Comparison of ENCODE assay signal across 20 cellular contexts in the genomic region with DNA sequence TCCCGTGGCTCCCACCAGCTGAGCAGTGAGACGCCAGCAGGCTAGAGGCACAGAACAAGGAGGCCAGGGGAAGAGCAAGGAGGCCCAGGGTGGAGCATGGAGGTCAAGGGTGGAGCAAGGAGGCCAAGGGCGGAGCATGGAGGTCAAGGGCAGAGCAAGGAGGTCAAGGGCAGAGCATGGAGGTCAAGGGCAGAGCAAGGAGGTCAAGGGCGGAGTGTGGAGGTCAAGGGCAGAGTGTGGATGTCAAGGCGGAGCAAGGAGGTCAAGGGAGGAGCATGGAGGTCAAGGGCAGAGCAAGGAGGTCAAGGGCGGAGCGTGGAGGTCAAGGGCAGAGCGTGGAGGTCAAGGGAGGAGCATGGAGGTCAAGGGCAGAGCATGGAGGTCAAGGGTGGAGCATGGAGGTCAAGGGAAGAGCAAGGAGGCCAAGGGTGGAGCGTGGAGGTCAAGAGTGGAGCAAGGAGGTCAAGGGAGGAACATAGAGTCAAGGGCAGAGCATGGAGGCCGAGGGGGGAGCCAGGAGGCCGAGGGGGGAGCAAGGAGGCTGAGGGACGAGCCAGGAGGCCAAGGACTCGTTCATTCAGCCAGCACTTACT. TPM values are rescaled to one million over a fixed set of nuclear protein-coding genes. Genes with fewer than 3 reads are reported as not detected.
"Had no signal": no experiment of that assay in that cellular context is flagged by ENCODE, and none has a peak within 500 bp of the region (broad histone marks: within the 10 kb centered on the region; RNA-seq: fewer than 3 reads in every experiment).

No MANE protein-coding gene starts in this region.

- H3K27me3 ChIP-seq: ascending aorta, suprapubic skin, transverse colon, uterus had no signal

- ATAC-seq: activated CD8-positive, alpha-beta T cell treated with anti-CD3 and anti-CD28 coated beads, Interleukin-2, amount 10 ng/mL, durations not matched to agents 7 days and 5 days; esophagus mucosa; lower lobe of right lung; natural killer cell treated with Interleukin-12 subunit alpha and Interleukin-12 subunit beta and Interleukin-15 and Interleukin-18, amount 100 ng/mL, for 72 hours had no signal

- H3K4me3 ChIP-seq: ascending aorta, lower lobe of right lung, suprapubic skin, transverse colon, uterus had no signal

- H3K9me3 Mint-ChIP-seq: activated T-cell treated with anti-CD3 and anti-CD28 coated beads, Interleukin-2, amount 50 U/mL, for 24 hours; natural killer cell treated with Interleukin-12 subunit alpha and Interleukin-12 subunit beta and Interleukin-15 and Interleukin-18, amount 100 ng/mL, for 72 hours; stimulated activated naive CD8-positive, alpha-beta T cell treated with anti-CD3 and anti-CD28 coated beads, Interleukin-15, Interleukin-2, amounts not matched to agents 100 ng/mL and 50 ng/mL, for 24 hours had no signal

- H3K4me1 Mint-ChIP-seq: activated CD4-positive, alpha-beta T cell treated with anti-CD3 and anti-CD28 coated beads, Interleukin-2, amount 10 ng/mL, durations not matched to agents 24 days and 14 days had no signal

- H3K9me3 ChIP-seq: ascending aorta, lower lobe of right lung, suprapubic skin, transverse colon, uterus had no signal

- DNase-seq: activated CD4-positive, alpha-beta T cell treated with anti-CD3 and anti-CD28 coated beads, Interleukin-2, amount 10 ng/mL, durations not matched to agents 24 days and 14 days; activated CD8-positive, alpha-beta T cell treated with anti-CD3 and anti-CD28 coated beads, Interleukin-2, amount 10 ng/mL, durations not matched to agents 7 days and 5 days; activated naive CD4-positive, alpha-beta T cell treated with anti-CD3 and anti-CD28 coated beads, Interleukin-2, amount 10 ng/mL, durations not matched to agents 7 days and 5 days; activated T-cell treated with anti-CD3 and anti-CD28 coated beads, Interleukin-2, amount 50 U/mL, for 24 hours; cortex of kidney; effector CD4-positive, alpha-beta T cell; lower lobe of right lung; occipital lobe; stimulated activated CD4-positive, alpha-beta T cell treated with anti-CD3 and anti-CD28 coated beads, Interleukin-12 subunit alpha, Interleukin-12 subunit beta, amount 100 ng/mL, for 4 hours; stimulated activated CD4-positive, alpha-beta T cell treated with anti-CD3 and anti-CD28 coated beads, Interleukin-1b, Interleukin-23, amount 100 ng/mL, for 48 hours; stimulated activated CD8-positive, alpha-beta memory T cell treated with anti-CD3 and anti-CD28 coated beads, Interleukin-4, amount 100 ng/mL, for 48 hours; T-helper 1 cell; T-helper 9 cell; transverse colon; uterus had no signal

- H3K4me3 Mint-ChIP-seq: activated CD4-positive, alpha-beta T cell treated with anti-CD3 and anti-CD28 coated beads, Interleukin-2, amount 10 ng/mL, durations not matched to agents 24 days and 14 days; activated CD8-positive, alpha-beta T cell treated with anti-CD3 and anti-CD28 coated beads, Interleukin-2, amount 10 ng/mL, durations not matched to agents 7 days and 5 days; activated naive CD4-positive, alpha-beta T cell treated with anti-CD3 and anti-CD28 coated beads, Interleukin-2, amount 10 ng/mL, durations not matched to agents 7 days and 5 days; activated T-cell treated with anti-CD3 and anti-CD28 coated beads, Interleukin-2, amount 50 U/mL, for 24 hours; natural killer cell treated with Interleukin-12 subunit alpha and Interleukin-12 subunit beta and Interleukin-15 and Interleukin-18, amount 100 ng/mL, for 72 hours; stimulated activated naive CD8-positive, alpha-beta T cell treated with anti-CD3 and anti-CD28 coated beads, Interleukin-15, Interleukin-2, amounts not matched to agents 100 ng/mL and 50 ng/mL, for 24 hours had no signal

- H3K27ac ChIP-seq: ascending aorta, lower lobe of right lung, suprapubic skin, transverse colon, uterus had no signal

- H3K27ac Mint-ChIP-seq: activated CD4-positive, alpha-beta T cell treated with anti-CD3 and anti-CD28 coated beads, Interleukin-2, amount 10 ng/mL, durations not matched to agents 24 days and 14 days; activated CD8-positive, alpha-beta T cell treated with anti-CD3 and anti-CD28 coated beads, Interleukin-2, amount 10 ng/mL, durations not matched to agents 7 days and 5 days; activated naive CD4-positive, alpha-beta T cell treated with anti-CD3 and anti-CD28 coated beads, Interleukin-2, amount 10 ng/mL, durations not matched to agents 7 days and 5 days; activated T-cell treated with anti-CD3 and anti-CD28 coated beads, Interleukin-2, amount 50 U/mL, for 24 hours; natural killer cell treated with Interleukin-12 subunit alpha and Interleukin-12 subunit beta and Interleukin-15 and Interleukin-18, amount 100 ng/mL, for 72 hours; stimulated activated naive CD8-positive, alpha-beta T cell treated with anti-CD3 and anti-CD28 coated beads, Interleukin-15, Interleukin-2, amounts not matched to agents 100 ng/mL and 50 ng/mL, for 24 hours had no signal

- H3K4me1 ChIP-seq: ascending aorta, lower lobe of right lung, transverse colon, uterus had no signal

- H3K27me3 Mint-ChIP-seq: activated CD4-positive, alpha-beta T cell treated with anti-CD3 and anti-CD28 coated beads, Interleukin-2, amount 10 ng/mL, durations not matched to agents 24 days and 14 days; activated naive CD4-positive, alpha-beta T cell treated with anti-CD3 and anti-CD28 coated beads, Interleukin-2, amount 10 ng/mL, durations not matched to agents 7 days and 5 days; activated T-cell treated with anti-CD3 and anti-CD28 coated beads, Interleukin-2, amount 50 U/mL, for 24 hours; natural killer cell treated with Interleukin-12 subunit alpha and Interleukin-12 subunit beta and Interleukin-15 and Interleukin-18, amount 100 ng/mL, for 72 hours; stimulated activated naive CD8-positive, alpha-beta T cell treated with anti-CD3 and anti-CD28 coated beads, Interleukin-15, Interleukin-2, amounts not matched to agents 100 ng/mL and 50 ng/mL, for 24 hours had no signal

- H3K36me3 Mint-ChIP-seq: natural killer cell treated with Interleukin-12 subunit alpha and Interleukin-12 subunit beta and Interleukin-15 and Interleukin-18, amount 100 ng/mL, for 72 hours had no signal

RNA-seq across cellular contexts. Expression of a gene that starts 27.7 kb away (rescaled TPM):
- total RNA-seq: ascending aorta, lower lobe of right lung, transverse colon had no signal

RNA-seq across cellular contexts. Expression of a gene that starts 59.8 kb away (rescaled TPM):
- total RNA-seq: activated CD8-positive, alpha-beta T cell treated with anti-CD3 and anti-CD28 coated beads, Interleukin-2, amount 10 ng/mL, durations not matched to agents 7 days and 5 days; natural killer cell treated with Interleukin-12 subunit alpha and Interleukin-12 subunit beta and Interleukin-15 and Interleukin-18, amount 100 ng/mL, for 72 hours had no signal
